ENCODE assay signal across 17 cellular contexts in genomic region chr5:72552041-72552557, GRCh38. TPM values are rescaled to one million over a fixed set of nuclear protein-coding genes. Genes with fewer than 3 reads are reported as not detected.
DNase-seq lines count a peak whose midpoint lies in the region; ATAC-seq, FAIRE-seq and TF ChIP-seq lines count a peak whose summit lies in the region.
"Had no signal": no experiment of that assay in that cellular context is flagged by ENCODE, and none has a peak within 500 bp of the region (broad histone marks: within the 10 kb centered on the region; RNA-seq: fewer than 3 reads in every experiment).

No MANE protein-coding gene starts in this region.

- no peak for TF ChIP-seq CTCF in AG09309 (IDR thresholded peaks at IDR 0.05; ENCODE audit: control insufficient read depth, insufficient read depth, low read depth, low read length, missing control alignments)
- TF ChIP-seq CTCF in bronchial epithelial cell (IDR thresholded peaks at IDR 0.05; ENCODE audit: insufficient read depth, low read length, severe bottlenecking) = no peak
- no peak for TF ChIP-seq CTCF in GM13977 (IDR thresholded peaks at IDR 0.05; ENCODE audit: extremely low read depth, insufficient read depth, missing control alignments)
- no peak for TF ChIP-seq CTCF in suprapubic skin (IDR thresholded peaks at IDR 0.05)

- no peaks in the 10 kb centered on the region for H3K27me3 ChIP-seq in bronchial epithelial cell (ENCODE audit: control insufficient read depth, insufficient read depth, low read length)
- H3K27me3 ChIP-seq in suprapubic skin = no peaks in the 10 kb centered on the region
- H3K27me3 ChIP-seq: ascending aorta, BLaER1 had no signal

- H3K4me3 ChIP-seq in AG09309 (ENCODE audit: control insufficient read depth, low read depth, low read length) (no peak overlapping the region), bronchial epithelial cell (ENCODE audit: low read depth, low read length) (no peak overlapping the region), suprapubic skin (no peak overlapping the region)
- H3K4me3 ChIP-seq: ascending aorta, BLaER1 had no signal

- in situ Hi-C loops in GM13977 (cut with MboI; ENCODE audit: low pct_unique_long_range_greater_than_20kb, low sequenced_read_pairs, unreplicated experiment) = no loop called here

- DNase-seq in AG09309 (ENCODE audit: low read depth) = peak; percentile 67
- DNase-seq in LHCN-M2 (ENCODE audit: low read depth) = peak; percentile 81
- DNase-seq in bronchial epithelial cell (ENCODE audit: low read depth) = peak; percentile 70
- DNase-seq in kidney tubule cell (ENCODE audit: low spot score) = peak; percentile 59
- DNase-seq in RKO (ENCODE audit: low spot score) = no peak
- DNase-seq in GM13977 (ENCODE audit: low spot score) = no peak
- DNase-seq in suprapubic skin (ENCODE audit: low spot score in 2 of 2) = no peak
- DNase-seq: activated T-cell treated with anti-CD3 and anti-CD28 coated beads, Interleukin-2, amount 50 U/mL, for 24 hours; DMS79; NCI-H1694 treated with DMSO at 0.1 percent for 48 hours; posterior cingulate gyrus; SHP77 treated with DMSO at 0.1 percent for 48 hours; stimulated activated CD4-positive, alpha-beta T cell treated with anti-CD3 and anti-CD28 coated beads, Interleukin-2, amount 100 ng/mL, for 24 hours had no signal

- peaks cover 16% of the 10 kb centered on the region for H3K4me1 ChIP-seq in suprapubic skin

- H3K36me3 ChIP-seq in bronchial epithelial cell (ENCODE audit: control insufficient read depth, insufficient read depth, low read length) (no peaks in the 10 kb centered on the region), suprapubic skin (no peaks in the 10 kb centered on the region)
- H3K36me3 ChIP-seq: ascending aorta, BLaER1 had no signal

- ATAC-seq in GM21619 (IDR thresholded peaks at IDR 0.05; ENCODE audit: unreplicated experiment) = no peak
- ATAC-seq: stimulated activated effector memory CD8-positive, alpha-beta T cell treated with anti-CD3 and anti-CD28 coated beads, Interleukin-12 subunit alpha, Interleukin-12 subunit beta, amount 100 ng/mL, for 72 hours had no signal

- no peak for FAIRE-seq in bronchial epithelial cell (lab: Jason Lieb, UNC)

- H3K27ac ChIP-seq in suprapubic skin = no peak overlapping the region
- H3K27ac ChIP-seq: ascending aorta, BLaER1 had no signal

- H3K9me3 ChIP-seq in suprapubic skin = no peaks in the 10 kb centered on the region
- H3K9me3 ChIP-seq: ascending aorta had no signal

- TF ChIP-seq POLR2A in suprapubic skin (IDR thresholded peaks at IDR 0.05) = no peak

- 64% methylated on average over 5 of the region's 5 CpGs for WGBS in suprapubic skin

- TF ChIP-seq EP300 in suprapubic skin (IDR thresholded peaks at IDR 0.05) = no peak

RNA-seq across cellular contexts. Expression of gene ZNF366, which starts 44.9 kb away (rescaled TPM):
- total RNA-seq in LHCN-M2 (2014; rRNA removed) = 0.23 TPM in 1 of 2 replicates, not detected in the other
- 0.18 TPM for polyA plus RNA-seq in LHCN-M2 (2012)
- not detected in 2 replicates for total RNA-seq in bronchial epithelial cell
- total RNA-seq in suprapubic skin = 1 to 10 TPM in 2 of 4 donors, under 1 TPM in 2; 0.38 to 3.8 (median 2.1) TPM

Comparison
In these comparisons a context has a peak if more than half of its experiments do, and no peak if none do; other contexts are left out.
1. DNase-seq: peak in AG09309 (single experiment), LHCN-M2 (single experiment), bronchial epithelial cell (single experiment) and kidney tubule cell (single experiment); none in RKO (single experiment), GM13977 (single experiment) and suprapubic skin (0 of 2).